Comparison of ENCODE assay signal across 24 cellular contexts in the genomic region with DNA sequence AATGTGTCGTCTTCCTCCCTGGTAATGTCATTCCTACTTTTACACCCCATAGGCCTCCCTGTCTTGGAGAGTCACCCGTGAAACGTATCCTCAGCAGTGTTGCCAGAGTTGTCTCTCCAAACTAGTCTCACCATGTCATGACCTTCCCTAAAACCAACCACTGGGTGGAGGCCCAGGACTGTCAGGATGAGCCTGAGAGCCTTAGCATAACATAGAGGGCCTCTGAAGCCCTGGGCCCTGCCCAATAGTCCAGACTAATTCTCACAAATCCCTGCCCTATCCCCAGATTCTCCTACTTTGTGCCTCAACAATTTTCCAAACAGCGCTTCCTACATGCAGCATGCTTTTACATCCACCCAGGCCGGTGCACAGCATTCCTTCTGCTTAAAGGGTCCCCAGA. TPM values are rescaled to one million over a fixed set of nuclear protein-coding genes. Genes with fewer than 3 reads are reported as not detected.
"Had no signal": no experiment of that assay in that cellular context is flagged by ENCODE, and none has a peak within 500 bp of the region (broad histone marks: within the 10 kb centered on the region; RNA-seq: fewer than 3 reads in every experiment).

No MANE protein-coding gene starts in this region.

- H3K4me3 Mint-ChIP-seq: dendritic cell treated with granulocyte-macrophage colony-stimulating factor and Interleukin-4, amounts not matched to agents 40 ng/mL and 50 ng/mL, for 4 days; effector memory CD8-positive, alpha-beta T cell; naive thymus-derived CD8-positive, alpha-beta T cell had no signal

- H3K27me3 Mint-ChIP-seq: dendritic cell treated with granulocyte-macrophage colony-stimulating factor and Interleukin-4, amounts not matched to agents 40 ng/mL and 50 ng/mL, for 4 days had no signal

- H3K4me3 ChIP-seq: heart left ventricle, left ventricle myocardium inferior, lung, psoas muscle, smooth muscle cell, thyroid gland, upper lobe of left lung, uterus had no signal

- H3K27me3 ChIP-seq: heart left ventricle, neutrophil, thyroid gland, upper lobe of left lung, uterus had no signal

- DNase-seq: effector memory CD8-positive, alpha-beta T cell; heart left ventricle; hippocampal formation; islet precursor cell; left ventricle myocardium inferior; mesenchymal stem cell; naive thymus-derived CD8-positive, alpha-beta T cell; psoas muscle; stimulated activated CD4-positive, alpha-beta T cell treated with anti-CD3 and anti-CD28 coated beads, Interleukin-2, amount 100 ng/mL, for 48 hours; stimulated activated naive CD4-positive, alpha-beta T cell treated with Interleukin-2 at 50 U/mL for 16 hours; thyroid gland; upper lobe of left lung; uterus had no signal

- H3K27ac ChIP-seq: heart left ventricle, left ventricle myocardium inferior, neutrophil, psoas muscle, thyroid gland, upper lobe of left lung, uterus had no signal

- H3K36me3 Mint-ChIP-seq: naive thymus-derived CD8-positive, alpha-beta T cell had no signal

- ATAC-seq: effector memory CD8-positive, alpha-beta T cell; heart left ventricle; naive thymus-derived CD8-positive, alpha-beta T cell; psoas muscle had no signal

- H3K9me3 ChIP-seq: heart left ventricle, left ventricle myocardium inferior, neutrophil, psoas muscle, thyroid gland, upper lobe of left lung, uterus had no signal

- H3K4me1 Mint-ChIP-seq: naive thymus-derived CD8-positive, alpha-beta T cell had no signal

- FAIRE-seq: colon, frontal cortex had no signal

- H3K4me2 ChIP-seq: smooth muscle cell had no signal

- H3K9me3 Mint-ChIP-seq: dendritic cell treated with granulocyte-macrophage colony-stimulating factor and Interleukin-4, amounts not matched to agents 40 ng/mL and 50 ng/mL, for 4 days; naive thymus-derived CD8-positive, alpha-beta T cell had no signal

- H3K27ac Mint-ChIP-seq: dendritic cell treated with granulocyte-macrophage colony-stimulating factor and Interleukin-4, amounts not matched to agents 40 ng/mL and 50 ng/mL, for 4 days; effector memory CD8-positive, alpha-beta T cell; naive thymus-derived CD8-positive, alpha-beta T cell had no signal

- H3K4me1 ChIP-seq: heart left ventricle, left ventricle myocardium inferior, psoas muscle, thyroid gland, upper lobe of left lung, uterus had no signal

- H3K36me3 ChIP-seq: heart left ventricle, left ventricle myocardium inferior, neutrophil, thyroid gland, upper lobe of left lung, uterus had no signal

RNA-seq across cellular contexts. Expression of a gene that starts 29.3 kb away (rescaled TPM):
- total RNA-seq: epithelial cell of proximal tubule; frontal cortex; glomerular endothelial cell; heart left ventricle; left ventricle myocardium inferior; lung; mononuclear cell; naive thymus-derived CD8-positive, alpha-beta T cell; osteoblast; psoas muscle; thyroid gland; upper lobe of left lung; uterus had no signal
- polyA plus RNA-seq: heart left ventricle; lung; naive thymus-derived CD8-positive, alpha-beta T cell; neural cell; psoas muscle had no signal
